1 cellular context compared by ENCODE assay signal in genomic region chr12:80291108-80291754, GRCh38.
TF ChIP-seq lines count a peak whose summit lies in the region.

No MANE protein-coding gene starts in this region.

TF ChIP-seq in IMR-90, 13 proteins besides CTCF, POLR2A, EP300 and RAD21 (continued from another document):
- TF ChIP-seq SMC3 (IDR thresholded peaks at IDR 0.05; ENCODE audit: low read depth, low read length) (no peak), MXI1 (IDR thresholded peaks at IDR 0.05; ENCODE audit: borderline replicate concordance, low read depth, low read length) (no peak), NFE2L2 (IDR thresholded peaks at IDR 0.05; ENCODE audit: low read depth, low read length) (no peak), USF2 (IDR thresholded peaks at IDR 0.05; ENCODE audit: low read depth, low read length) (no peak), MAZ (IDR thresholded peaks at IDR 0.05; ENCODE audit: borderline replicate concordance, low read depth, low read length) (no peak), RCOR1 (IDR thresholded peaks at IDR 0.05; ENCODE audit: insufficient replicate concordance, low read length) (no peak), CHD1 (IDR thresholded peaks at IDR 0.05; ENCODE audit: low read depth, low read length) (no peak), RFX5 (IDR thresholded peaks at IDR 0.05; ENCODE audit: low read depth, low read length) (no peak)
